ENCODE assay signal across 27 cellular contexts in the genomic region with DNA sequence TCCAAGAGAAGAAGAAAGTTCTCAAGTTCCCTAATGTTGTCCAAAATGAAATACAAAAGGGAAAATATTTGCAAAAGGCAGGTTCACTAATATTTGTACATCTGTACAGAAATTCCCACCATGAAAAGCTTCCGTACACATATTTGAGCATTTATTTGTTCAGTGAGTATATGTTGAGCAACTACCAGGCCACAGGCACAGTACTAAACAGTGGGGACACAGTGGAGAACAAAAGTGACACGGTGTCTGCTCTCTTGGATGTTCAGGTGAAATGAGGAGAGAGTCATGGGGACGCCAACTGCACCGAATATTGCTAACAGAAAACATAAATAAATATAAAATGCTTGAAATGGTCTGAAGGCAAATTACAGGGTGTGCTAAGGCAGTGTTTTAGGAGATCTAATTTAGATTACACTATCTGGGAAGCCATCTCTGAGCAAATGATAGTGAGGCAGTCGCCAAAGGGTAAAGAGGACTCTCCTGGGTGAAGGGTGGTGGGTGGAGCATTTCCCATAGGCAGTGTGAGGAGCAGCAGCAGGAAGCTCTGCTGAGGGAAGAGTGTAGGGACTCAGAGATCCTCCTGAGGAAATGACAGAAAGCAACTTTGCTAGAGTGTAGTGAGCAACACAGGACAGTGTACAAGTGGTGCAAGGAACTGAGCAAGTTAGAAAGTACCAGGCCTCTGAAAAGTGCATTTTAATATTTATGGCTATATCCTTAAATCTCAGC.
A peak's percentile ranks its signal among the peaks of the same experiment; 100 is the strongest.
DNase-seq lines count a peak whose midpoint lies in the region; ATAC-seq, FAIRE-seq and TF ChIP-seq lines count a peak whose summit lies in the region.
"Had no signal": no experiment of that assay in that cellular context is flagged by ENCODE, and none has a peak within 500 bp of the region (broad histone marks: within the 10 kb centered on the region; RNA-seq: fewer than 3 reads in every experiment).

No MANE protein-coding gene starts in this region.

- H3K4me2 ChIP-seq in A549: peak overlapping the region; percentile 46
- peak overlapping the region; percentile 62 for H3K4me2 ChIP-seq in hepatocyte

- H3K9me3 ChIP-seq in A549: no peaks in the 10 kb centered on the region
- H3K9me3 ChIP-seq in hepatocyte (ENCODE audit: low read depth): no peaks in the 10 kb centered on the region
- H3K9me3 ChIP-seq: BE2C, ovary, tibial artery had no signal

- no peak for TF ChIP-seq RAD21 in A549 (conservative IDR thresholded peaks at IDR 0.05 in 1 of 2, IDR thresholded peaks at IDR 0.05 in 1 of 2)

- H3K4me1 ChIP-seq in A549: no peaks in the 10 kb centered on the region
- no peaks in the 10 kb centered on the region for H3K4me1 ChIP-seq in hepatocyte (ENCODE audit: insufficient read depth)
- H3K4me1 ChIP-seq: BE2C, tibial artery had no signal

- H3K79me2 ChIP-seq in hepatocyte: no peaks in the 10 kb centered on the region

- H3K27ac ChIP-seq in A549 (no peak overlapping the region), hepatocyte (no peak overlapping the region)
- H3K27ac ChIP-seq: ovary, tibial artery had no signal

- FAIRE-seq in A549 (lab: Jason Lieb, UNC): no peak

- TF ChIP-seq POLR2A in A549 (IDR thresholded peaks at IDR 0.05; ENCODE audit: low read length): no peak

- CTCF ChIA-PET in A549 (lab: Yijun Ruan, JAX): no interaction called here

- TF ChIP-seq EP300 in A549 (IDR thresholded peaks at IDR 0.05): no peak

- H4K20me1 ChIP-seq in hepatocyte (ENCODE audit: insufficient read depth, poor library complexity, severe bottlenecking): no peaks in the 10 kb centered on the region

- no peaks in the 10 kb centered on the region for H3K36me3 ChIP-seq in hepatocyte (replicated peaks; ENCODE audit: insufficient read depth, low read depth)
- H3K36me3 ChIP-seq: BE2C, ovary, tibial artery had no signal

- H3K27me3 ChIP-seq in hepatocyte: no peaks in the 10 kb centered on the region
- H3K27me3 ChIP-seq: BE2C, ovary, tibial artery had no signal

- peak overlapping the region; percentile 37 for H2AFZ ChIP-seq in hepatocyte

- ATAC-seq in A549 (peak; percentile 61 to 62; a peak in 3 of 6 replicates), HG03139 (IDR thresholded peaks at IDR 0.05; ENCODE audit: unreplicated experiment) (no peak), HG03439 (IDR thresholded peaks at IDR 0.05; ENCODE audit: unreplicated experiment) (no peak)
- ATAC-seq: left cardiac atrium, Panc1 had no signal

- DNase-seq in A549 (ENCODE audit: low read depth in 1 of 2, low spot score in 1 of 2) (peak in 1 of 2 experiments; percentile 10), DMS53 treated with DMSO at 0.1 percent for 48 hours (lab: John Stamatoyannopoulos, UW; ENCODE audit: unreplicated experiment) (peak; percentile 58), NCI-H748 (lab: John Stamatoyannopoulos, UW; ENCODE audit: unreplicated experiment) (peak; percentile 83), hepatocyte (ENCODE audit: low spot score) (peak; percentile 12), Ammon's horn (ENCODE audit: low spot score) (no peak), KG1 (lab: John Stamatoyannopoulos, UW) (no peak)
- DNase-seq: ACHN; activated CD4-positive, alpha-beta T cell treated with anti-CD3 and anti-CD28 coated beads for 4 hours; activated naive CD4-positive, alpha-beta T cell treated with anti-CD3 and anti-CD28 coated beads, Interleukin-2, amount 50 U/mL, for 16 hours; activated T-cell treated with anti-CD3 and anti-CD28 coated beads for 4 hours; amniotic stem cell; BE2C; cerebellar nuclear complex; DMS79 treated with DMSO at 0.1 percent for 48 hours; foreskin melanocyte; GF-D8; left cardiac atrium; MM.1S; ovary; SIG-M5; stimulated activated CD4-positive, alpha-beta T cell treated with anti-CD3 and anti-CD28 coated beads, Interleukin-15, amount 100 ng/mL, for 24 hours; stimulated activated CD4-positive, alpha-beta T cell treated with anti-CD3 and anti-CD28 coated beads, Interleukin-4, amount 100 ng/mL, for 4 hours; tibial artery had no signal

- no peak for TF ChIP-seq CTCF in A549 (IDR thresholded peaks at IDR 0.05)
- no peak for TF ChIP-seq CTCF in hepatocyte (IDR thresholded peaks at IDR 0.05; ENCODE audit: poor library complexity)

- H3K4me3 ChIP-seq in A549: no peak overlapping the region
- H3K4me3 ChIP-seq in hepatocyte: no peak overlapping the region
- H3K4me3 ChIP-seq: lung, ovary, tibial artery had no signal

- 24% methylated on average over 5 of the region's 5 CpGs for WGBS in A549 (ENCODE audit: missing lambda C conversion rate)
- 50% methylated on average over 5 of the region's 5 CpGs for WGBS in hepatocyte (ENCODE audit: low lambda C conversion rate, missing lambda C conversion rate)

- POLR2A ChIA-PET in A549 (lab: Yijun Ruan, JAX): no interaction called here

- no peaks in the 10 kb centered on the region for H3K9me2 ChIP-seq in hepatocyte (replicated peaks; ENCODE audit: insufficient read depth)

TF ChIP-seq in A549, 52 proteins besides CTCF, POLR2A, EP300 and RAD21 (continues in another document):
- TF ChIP-seq NR3C1 (IDR thresholded peaks at IDR 0.05) (no peak), TFCP2L1 (CRISPR knock-in tag; IDR thresholded peaks at IDR 0.05) (no peak), MAZ (IDR thresholded peaks at IDR 0.05; ENCODE audit: borderline replicate concordance, low read depth, low read length) (no peak), RNF2 (IDR thresholded peaks at IDR 0.05; ENCODE audit: borderline replicate concordance, low read depth) (no peak), RARB (CRISPR knock-in tag; IDR thresholded peaks at IDR 0.05) (no peak), ESRRA (IDR thresholded peaks at IDR 0.05; ENCODE audit: borderline replicate concordance, low read length) (no peak), POLR2AphosphoS2 (conservative IDR thresholded peaks at IDR 0.05; ENCODE audit: low read length) (no peak), CBX8 (IDR thresholded peaks at IDR 0.05) (no peak), SMC3 (IDR thresholded peaks at IDR 0.05) (no peak), MAFK (IDR thresholded peaks at IDR 0.05; ENCODE audit: partially characterized antibody) (no peak), BHLHE40 (IDR thresholded peaks at IDR 0.05; ENCODE audit: low read depth, low read length) (no peak), ZFP36 (IDR thresholded peaks at IDR 0.05; ENCODE audit: borderline replicate concordance, partially characterized antibody) (no peak), EHMT2 (IDR thresholded peaks at IDR 0.05; ENCODE audit: low read depth) (no peak)
- TF ChIP-seq, protein P1, sequence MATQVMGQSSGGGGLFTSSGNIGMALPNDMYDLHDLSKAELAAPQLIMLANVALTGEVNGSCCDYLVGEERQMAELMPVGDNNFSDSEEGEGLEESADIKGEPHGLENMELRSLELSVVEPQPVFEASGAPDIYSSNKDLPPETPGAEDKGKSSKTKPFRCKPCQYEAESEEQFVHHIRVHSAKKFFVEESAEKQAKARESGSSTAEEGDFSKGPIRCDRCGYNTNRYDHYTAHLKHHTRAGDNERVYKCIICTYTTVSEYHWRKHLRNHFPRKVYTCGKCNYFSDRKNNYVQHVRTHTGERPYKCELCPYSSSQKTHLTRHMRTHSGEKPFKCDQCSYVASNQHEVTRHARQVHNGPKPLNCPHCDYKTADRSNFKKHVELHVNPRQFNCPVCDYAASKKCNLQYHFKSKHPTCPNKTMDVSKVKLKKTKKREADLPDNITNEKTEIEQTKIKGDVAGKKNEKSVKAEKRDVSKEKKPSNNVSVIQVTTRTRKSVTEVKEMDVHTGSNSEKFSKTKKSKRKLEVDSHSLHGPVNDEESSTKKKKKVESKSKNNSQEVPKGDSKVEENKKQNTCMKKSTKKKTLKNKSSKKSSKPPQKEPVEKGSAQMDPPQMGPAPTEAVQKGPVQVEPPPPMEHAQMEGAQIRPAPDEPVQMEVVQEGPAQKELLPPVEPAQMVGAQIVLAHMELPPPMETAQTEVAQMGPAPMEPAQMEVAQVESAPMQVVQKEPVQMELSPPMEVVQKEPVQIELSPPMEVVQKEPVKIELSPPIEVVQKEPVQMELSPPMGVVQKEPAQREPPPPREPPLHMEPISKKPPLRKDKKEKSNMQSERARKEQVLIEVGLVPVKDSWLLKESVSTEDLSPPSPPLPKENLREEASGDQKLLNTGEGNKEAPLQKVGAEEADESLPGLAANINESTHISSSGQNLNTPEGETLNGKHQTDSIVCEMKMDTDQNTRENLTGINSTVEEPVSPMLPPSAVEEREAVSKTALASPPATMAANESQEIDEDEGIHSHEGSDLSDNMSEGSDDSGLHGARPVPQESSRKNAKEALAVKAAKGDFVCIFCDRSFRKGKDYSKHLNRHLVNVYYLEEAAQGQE (IDR thresholded peaks at IDR 0.05): no peak
- TF ChIP-seq, protein P2, sequence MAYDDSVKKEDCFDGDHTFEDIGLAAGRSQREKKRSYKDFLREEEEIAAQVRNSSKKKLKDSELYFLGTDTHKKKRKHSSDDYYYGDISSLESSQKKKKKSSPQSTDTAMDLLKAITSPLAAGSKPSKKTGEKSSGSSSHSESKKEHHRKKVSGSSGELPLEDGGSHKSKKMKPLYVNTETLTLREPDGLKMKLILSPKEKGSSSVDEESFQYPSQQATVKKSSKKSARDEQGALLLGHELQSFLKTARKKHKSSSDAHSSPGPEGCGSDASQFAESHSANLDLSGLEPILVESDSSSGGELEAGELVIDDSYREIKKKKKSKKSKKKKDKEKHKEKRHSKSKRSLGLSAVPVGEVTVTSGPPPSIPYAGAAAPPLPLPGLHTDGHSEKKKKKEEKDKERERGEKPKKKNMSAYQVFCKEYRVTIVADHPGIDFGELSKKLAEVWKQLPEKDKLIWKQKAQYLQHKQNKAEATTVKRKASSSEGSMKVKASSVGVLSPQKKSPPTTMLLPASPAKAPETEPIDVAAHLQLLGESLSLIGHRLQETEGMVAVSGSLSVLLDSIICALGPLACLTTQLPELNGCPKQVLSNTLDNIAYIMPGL (CRISPR knock-in tag; IDR thresholded peaks at IDR 0.05; ENCODE audit: borderline replicate concordance): no peak
- TF ChIP-seq, protein P3, sequence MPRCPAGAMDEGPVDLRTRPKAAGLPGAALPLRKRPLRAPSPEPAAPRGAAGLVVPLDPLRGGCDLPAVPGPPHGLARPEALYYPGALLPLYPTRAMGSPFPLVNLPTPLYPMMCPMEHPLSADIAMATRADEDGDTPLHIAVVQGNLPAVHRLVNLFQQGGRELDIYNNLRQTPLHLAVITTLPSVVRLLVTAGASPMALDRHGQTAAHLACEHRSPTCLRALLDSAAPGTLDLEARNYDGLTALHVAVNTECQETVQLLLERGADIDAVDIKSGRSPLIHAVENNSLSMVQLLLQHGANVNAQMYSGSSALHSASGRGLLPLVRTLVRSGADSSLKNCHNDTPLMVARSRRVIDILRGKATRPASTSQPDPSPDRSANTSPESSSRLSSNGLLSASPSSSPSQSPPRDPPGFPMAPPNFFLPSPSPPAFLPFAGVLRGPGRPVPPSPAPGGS (IDR thresholded peaks at IDR 0.05): no peak
- TF ChIP-seq, protein P4, sequence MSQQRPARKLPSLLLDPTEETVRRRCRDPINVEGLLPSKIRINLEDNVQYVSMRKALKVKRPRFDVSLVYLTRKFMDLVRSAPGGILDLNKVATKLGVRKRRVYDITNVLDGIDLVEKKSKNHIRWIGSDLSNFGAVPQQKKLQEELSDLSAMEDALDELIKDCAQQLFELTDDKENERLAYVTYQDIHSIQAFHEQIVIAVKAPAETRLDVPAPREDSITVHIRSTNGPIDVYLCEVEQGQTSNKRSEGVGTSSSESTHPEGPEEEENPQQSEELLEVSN (IDR thresholded peaks at IDR 0.05; ENCODE audit: borderline replicate concordance, low read depth): no peak

Comparison
In these comparisons a context has a peak if more than half of its experiments do, and no peak if none do; other contexts are left out.
1. ATAC-seq: peak in A549 (2 of 2); none in HG03139 (single experiment) and HG03439 (single experiment).
2. DNase-seq: peak in DMS53 treated with DMSO at 0.1 percent for 48 hours (single experiment), NCI-H748 (single experiment) and hepatocyte (single experiment); none in Ammon's horn (single experiment) and KG1 (single experiment).